ENCODE assay signal across 6 cellular contexts in genomic region chr17:21663166-21663565, GRCh38. TPM values are rescaled to one million over a fixed set of nuclear protein-coding genes. Genes with fewer than 3 reads are reported as not detected.
"Had no signal": no experiment of that assay in that cellular context is flagged by ENCODE, and none has a peak within 500 bp of the region (broad histone marks: within the 10 kb centered on the region; RNA-seq: fewer than 3 reads in every experiment).

No MANE protein-coding gene starts in this region.

RNA-seq across cellular contexts. Expression of gene KCNJ18, which starts 29.2 kb away (rescaled TPM):
- total RNA-seq: K562, M059J, NCI-H460, Peyer's patch, Right ventricle myocardium superior, SJSA1 had no signal
